Comparison of ENCODE assay signal across 1 cellular context in genomic region chr1:40039757-40040510, GRCh38.
A peak's percentile ranks its signal among the peaks of the same experiment; 100 is the strongest.
TF ChIP-seq lines count a peak whose summit lies in the region.

No MANE protein-coding gene starts in this region.

TF ChIP-seq in GM12878, 131 proteins besides CTCF, POLR2A, EP300 and RAD21 (continued from another document and continues in another):
- peak; percentile 8 for TF ChIP-seq BCL3 (IDR thresholded peaks at IDR 0.05; ENCODE audit: borderline replicate concordance, insufficient read depth, low read depth, low read length, poor library complexity, severe bottlenecking)
- TF ChIP-seq RAD51 (IDR thresholded peaks at IDR 0.05) = no peak
- peak; percentile 98 to 99 for TF ChIP-seq SRF (IDR thresholded peaks at IDR 0.05; ENCODE audit: low read depth in 2 of 2, low read length in 2 of 2)
- TF ChIP-seq SMAD5 (IDR thresholded peaks at IDR 0.05; ENCODE audit: low read depth) = peak; percentile 86
- no peak; a peak in 1 of 4 replicates for TF ChIP-seq BHLHE40 (IDR thresholded peaks at IDR 0.05; ENCODE audit: borderline replicate concordance in 1 of 2, low read depth in 2 of 2, low read length in 1 of 2)
- peak; percentile 88; the same call in 1 of the 2 replicates for TF ChIP-seq RCOR1 (conservative IDR thresholded peaks at IDR 0.05; ENCODE audit: low read depth, low read length)
- peak; percentile 3; the same call in 1 of the 2 replicates for TF ChIP-seq ZBTB40 (IDR thresholded peaks at IDR 0.05; ENCODE audit: borderline replicate concordance)
- TF ChIP-seq, protein P1, sequence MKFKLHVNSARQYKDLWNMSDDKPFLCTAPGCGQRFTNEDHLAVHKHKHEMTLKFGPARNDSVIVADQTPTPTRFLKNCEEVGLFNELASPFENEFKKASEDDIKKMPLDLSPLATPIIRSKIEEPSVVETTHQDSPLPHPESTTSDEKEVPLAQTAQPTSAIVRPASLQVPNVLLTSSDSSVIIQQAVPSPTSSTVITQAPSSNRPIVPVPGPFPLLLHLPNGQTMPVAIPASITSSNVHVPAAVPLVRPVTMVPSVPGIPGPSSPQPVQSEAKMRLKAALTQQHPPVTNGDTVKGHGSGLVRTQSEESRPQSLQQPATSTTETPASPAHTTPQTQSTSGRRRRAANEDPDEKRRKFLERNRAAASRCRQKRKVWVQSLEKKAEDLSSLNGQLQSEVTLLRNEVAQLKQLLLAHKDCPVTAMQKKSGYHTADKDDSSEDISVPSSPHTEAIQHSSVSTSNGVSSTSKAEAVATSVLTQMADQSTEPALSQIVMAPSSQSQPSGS (IDR thresholded peaks at IDR 0.05; ENCODE audit: low read length) = no peak
- no peak for TF ChIP-seq SREBF1 (IDR thresholded peaks at IDR 0.05; ENCODE audit: low read length)
- 0 out of 2 replicates have a peak, but pooled peaks have one; percentile 40 for TF ChIP-seq STAT1 (conservative IDR thresholded peaks at IDR 0.05)
- TF ChIP-seq, protein P2, sequence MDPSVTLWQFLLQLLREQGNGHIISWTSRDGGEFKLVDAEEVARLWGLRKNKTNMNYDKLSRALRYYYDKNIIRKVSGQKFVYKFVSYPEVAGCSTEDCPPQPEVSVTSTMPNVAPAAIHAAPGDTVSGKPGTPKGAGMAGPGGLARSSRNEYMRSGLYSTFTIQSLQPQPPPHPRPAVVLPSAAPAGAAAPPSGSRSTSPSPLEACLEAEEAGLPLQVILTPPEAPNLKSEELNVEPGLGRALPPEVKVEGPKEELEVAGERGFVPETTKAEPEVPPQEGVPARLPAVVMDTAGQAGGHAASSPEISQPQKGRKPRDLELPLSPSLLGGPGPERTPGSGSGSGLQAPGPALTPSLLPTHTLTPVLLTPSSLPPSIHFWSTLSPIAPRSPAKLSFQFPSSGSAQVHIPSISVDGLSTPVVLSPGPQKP (IDR thresholded peaks at IDR 0.05; ENCODE audit: low read depth, low read length) = peak; percentile 99
- TF ChIP-seq MAX (IDR thresholded peaks at IDR 0.05; ENCODE audit: low read depth, low read length) = peak; percentile 9; the same call in 1 of the 2 replicates
- TF ChIP-seq MLLT1 (IDR thresholded peaks at IDR 0.05) = peak; percentile 89
- TF ChIP-seq EGR1 (IDR thresholded peaks at IDR 0.05; ENCODE audit: borderline replicate concordance in 1 of 2, low read depth in 2 of 2, low read length in 2 of 2) = peak in 1 of 2 experiments; percentile 48; a peak in 2 of 3 replicates
- peak; percentile 65 for TF ChIP-seq EED (IDR thresholded peaks at IDR 0.05; ENCODE audit: low read depth)
- TF ChIP-seq KLF5 (IDR thresholded peaks at IDR 0.05; ENCODE audit: partially characterized antibody) = peak; percentile 64
- TF ChIP-seq ETV6 (conservative IDR thresholded peaks at IDR 0.05 in 1 of 2, IDR thresholded peaks at IDR 0.05 in 1 of 2; ENCODE audit: borderline replicate concordance in 1 of 2, low read depth in 1 of 2) = no peak; a peak in 1 of 4 replicates
- TF ChIP-seq NBN (IDR thresholded peaks at IDR 0.05) = peak; percentile 78
- TF ChIP-seq MEF2B (IDR thresholded peaks at IDR 0.05; ENCODE audit: partially characterized antibody, poor library complexity, severe bottlenecking) = no peak
- TF ChIP-seq HDAC6 (IDR thresholded peaks at IDR 0.05; ENCODE audit: unreplicated experiment) = no peak
- peak; percentile 56; the same call in 1 of the 2 replicates for TF ChIP-seq BACH1 (IDR thresholded peaks at IDR 0.05; ENCODE audit: borderline replicate concordance)
- TF ChIP-seq, protein P3, sequence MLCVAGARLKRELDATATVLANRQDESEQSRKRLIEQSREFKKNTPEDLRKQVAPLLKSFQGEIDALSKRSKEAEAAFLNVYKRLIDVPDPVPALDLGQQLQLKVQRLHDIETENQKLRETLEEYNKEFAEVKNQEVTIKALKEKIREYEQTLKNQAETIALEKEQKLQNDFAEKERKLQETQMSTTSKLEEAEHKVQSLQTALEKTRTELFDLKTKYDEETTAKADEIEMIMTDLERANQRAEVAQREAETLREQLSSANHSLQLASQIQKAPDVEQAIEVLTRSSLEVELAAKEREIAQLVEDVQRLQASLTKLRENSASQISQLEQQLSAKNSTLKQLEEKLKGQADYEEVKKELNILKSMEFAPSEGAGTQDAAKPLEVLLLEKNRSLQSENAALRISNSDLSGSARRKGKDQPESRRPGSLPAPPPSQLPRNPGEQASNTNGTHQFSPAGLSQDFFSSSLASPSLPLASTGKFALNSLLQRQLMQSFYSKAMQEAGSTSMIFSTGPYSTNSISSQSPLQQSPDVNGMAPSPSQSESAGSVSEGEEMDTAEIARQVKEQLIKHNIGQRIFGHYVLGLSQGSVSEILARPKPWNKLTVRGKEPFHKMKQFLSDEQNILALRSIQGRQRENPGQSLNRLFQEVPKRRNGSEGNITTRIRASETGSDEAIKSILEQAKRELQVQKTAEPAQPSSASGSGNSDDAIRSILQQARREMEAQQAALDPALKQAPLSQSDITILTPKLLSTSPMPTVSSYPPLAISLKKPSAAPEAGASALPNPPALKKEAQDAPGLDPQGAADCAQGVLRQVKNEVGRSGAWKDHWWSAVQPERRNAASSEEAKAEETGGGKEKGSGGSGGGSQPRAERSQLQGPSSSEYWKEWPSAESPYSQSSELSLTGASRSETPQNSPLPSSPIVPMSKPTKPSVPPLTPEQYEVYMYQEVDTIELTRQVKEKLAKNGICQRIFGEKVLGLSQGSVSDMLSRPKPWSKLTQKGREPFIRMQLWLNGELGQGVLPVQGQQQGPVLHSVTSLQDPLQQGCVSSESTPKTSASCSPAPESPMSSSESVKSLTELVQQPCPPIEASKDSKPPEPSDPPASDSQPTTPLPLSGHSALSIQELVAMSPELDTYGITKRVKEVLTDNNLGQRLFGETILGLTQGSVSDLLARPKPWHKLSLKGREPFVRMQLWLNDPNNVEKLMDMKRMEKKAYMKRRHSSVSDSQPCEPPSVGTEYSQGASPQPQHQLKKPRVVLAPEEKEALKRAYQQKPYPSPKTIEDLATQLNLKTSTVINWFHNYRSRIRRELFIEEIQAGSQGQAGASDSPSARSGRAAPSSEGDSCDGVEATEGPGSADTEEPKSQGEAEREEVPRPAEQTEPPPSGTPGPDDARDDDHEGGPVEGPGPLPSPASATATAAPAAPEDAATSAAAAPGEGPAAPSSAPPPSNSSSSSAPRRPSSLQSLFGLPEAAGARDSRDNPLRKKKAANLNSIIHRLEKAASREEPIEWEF (IDR thresholded peaks at IDR 0.05; ENCODE audit: insufficient replicate concordance, low read depth, low read length) = no peak
- TF ChIP-seq MTA3 (IDR thresholded peaks at IDR 0.05; ENCODE audit: borderline replicate concordance, low read length) = no peak; the same call in 1 of the 2 replicates
- TF ChIP-seq NFYA (IDR thresholded peaks at IDR 0.05; ENCODE audit: borderline replicate concordance, low read depth, low read length) = no peak
- TF ChIP-seq GATAD2B (conservative IDR thresholded peaks at IDR 0.05; ENCODE audit: low read depth) = peak; percentile 84
- TF ChIP-seq, protein P4, sequence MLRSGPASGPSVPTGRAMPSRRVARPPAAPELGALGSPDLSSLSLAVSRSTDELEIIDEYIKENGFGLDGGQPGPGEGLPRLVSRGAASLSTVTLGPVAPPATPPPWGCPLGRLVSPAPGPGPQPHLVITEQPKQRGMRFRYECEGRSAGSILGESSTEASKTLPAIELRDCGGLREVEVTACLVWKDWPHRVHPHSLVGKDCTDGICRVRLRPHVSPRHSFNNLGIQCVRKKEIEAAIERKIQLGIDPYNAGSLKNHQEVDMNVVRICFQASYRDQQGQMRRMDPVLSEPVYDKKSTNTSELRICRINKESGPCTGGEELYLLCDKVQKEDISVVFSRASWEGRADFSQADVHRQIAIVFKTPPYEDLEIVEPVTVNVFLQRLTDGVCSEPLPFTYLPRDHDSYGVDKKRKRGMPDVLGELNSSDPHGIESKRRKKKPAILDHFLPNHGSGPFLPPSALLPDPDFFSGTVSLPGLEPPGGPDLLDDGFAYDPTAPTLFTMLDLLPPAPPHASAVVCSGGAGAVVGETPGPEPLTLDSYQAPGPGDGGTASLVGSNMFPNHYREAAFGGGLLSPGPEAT (IDR thresholded peaks at IDR 0.05; ENCODE audit: low read depth) = peak; percentile 63
- peak; percentile 40; the same call in 1 of the 2 replicates for TF ChIP-seq IRF4 (IDR thresholded peaks at IDR 0.05; ENCODE audit: low read depth, low read length)
- TF ChIP-seq ZNF384 (IDR thresholded peaks at IDR 0.05; ENCODE audit: borderline replicate concordance, low read depth, low read length) = no peak
- TF ChIP-seq IKZF1 (conservative IDR thresholded peaks at IDR 0.05) = peak; percentile 69
- TF ChIP-seq RFX5 (IDR thresholded peaks at IDR 0.05; ENCODE audit: low read depth, low read length) = no peak
- TF ChIP-seq, protein P5, sequence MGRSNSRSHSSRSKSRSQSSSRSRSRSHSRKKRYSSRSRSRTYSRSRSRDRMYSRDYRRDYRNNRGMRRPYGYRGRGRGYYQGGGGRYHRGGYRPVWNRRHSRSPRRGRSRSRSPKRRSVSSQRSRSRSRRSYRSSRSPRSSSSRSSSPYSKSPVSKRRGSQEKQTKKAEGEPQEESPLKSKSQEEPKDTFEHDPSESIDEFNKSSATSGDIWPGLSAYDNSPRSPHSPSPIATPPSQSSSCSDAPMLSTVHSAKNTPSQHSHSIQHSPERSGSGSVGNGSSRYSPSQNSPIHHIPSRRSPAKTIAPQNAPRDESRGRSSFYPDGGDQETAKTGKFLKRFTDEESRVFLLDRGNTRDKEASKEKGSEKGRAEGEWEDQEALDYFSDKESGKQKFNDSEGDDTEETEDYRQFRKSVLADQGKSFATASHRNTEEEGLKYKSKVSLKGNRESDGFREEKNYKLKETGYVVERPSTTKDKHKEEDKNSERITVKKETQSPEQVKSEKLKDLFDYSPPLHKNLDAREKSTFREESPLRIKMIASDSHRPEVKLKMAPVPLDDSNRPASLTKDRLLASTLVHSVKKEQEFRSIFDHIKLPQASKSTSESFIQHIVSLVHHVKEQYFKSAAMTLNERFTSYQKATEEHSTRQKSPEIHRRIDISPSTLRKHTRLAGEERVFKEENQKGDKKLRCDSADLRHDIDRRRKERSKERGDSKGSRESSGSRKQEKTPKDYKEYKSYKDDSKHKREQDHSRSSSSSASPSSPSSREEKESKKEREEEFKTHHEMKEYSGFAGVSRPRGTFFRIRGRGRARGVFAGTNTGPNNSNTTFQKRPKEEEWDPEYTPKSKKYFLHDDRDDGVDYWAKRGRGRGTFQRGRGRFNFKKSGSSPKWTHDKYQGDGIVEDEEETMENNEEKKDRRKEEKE (IDR thresholded peaks at IDR 0.05) = no peak
- TF ChIP-seq RUNX3 (IDR thresholded peaks at IDR 0.05; ENCODE audit: low read length) = peak; percentile 94
- no peak for TF ChIP-seq CEBPB (IDR thresholded peaks at IDR 0.05; ENCODE audit: borderline replicate concordance in 1 of 2, low read depth in 2 of 2, low read length in 2 of 2)
- no peak for TF ChIP-seq RBBP5 (conservative IDR thresholded peaks at IDR 0.05)
- TF ChIP-seq PAX5 (IDR thresholded peaks at IDR 0.05; ENCODE audit: borderline replicate concordance, low read depth, low read length) = peak; percentile 28; the same call in 1 of the 2 replicates
- no peak for TF ChIP-seq HDGF (IDR thresholded peaks at IDR 0.05)
- TF ChIP-seq SMC3 (IDR thresholded peaks at IDR 0.05; ENCODE audit: borderline replicate concordance, low read length) = no peak
